ENCODE assay signal across 25 cellular contexts in the genomic region with DNA sequence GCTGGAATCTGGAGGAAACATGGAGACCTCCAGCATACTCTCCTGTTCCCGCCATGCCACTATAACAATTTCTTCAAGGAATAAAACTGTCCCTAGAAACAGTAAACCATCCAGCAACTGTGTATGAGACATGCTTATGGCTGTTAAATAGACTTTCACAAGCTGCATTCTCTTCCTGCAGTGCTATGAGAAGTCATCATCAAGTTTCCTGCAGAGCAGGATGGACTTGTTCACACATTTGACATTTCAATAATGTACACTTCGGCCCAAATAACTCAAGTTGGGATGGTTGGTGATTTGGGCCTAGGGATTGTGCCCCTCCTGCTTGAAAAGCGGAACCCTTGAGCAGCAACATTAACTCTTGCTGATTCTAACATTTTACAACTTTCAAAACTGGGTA. TPM values are rescaled to one million over a fixed set of nuclear protein-coding genes. Genes with fewer than 3 reads are reported as not detected.
DNase-seq lines count a peak whose midpoint lies in the region; ATAC-seq, FAIRE-seq and TF ChIP-seq lines count a peak whose summit lies in the region.
"Had no signal": no experiment of that assay in that cellular context is flagged by ENCODE, and none has a peak within 500 bp of the region (broad histone marks: within the 10 kb centered on the region; RNA-seq: fewer than 3 reads in every experiment).

No MANE protein-coding gene starts in this region.

- H3K9me3 ChIP-seq in PC-9 (ENCODE audit: insufficient read depth, low read depth) (0 out of 2 replicates have a peak, but pooled peaks cover 10% of the 10 kb centered on the region), trophoblast cell (ENCODE audit: insufficient read depth, low read depth, low read length) (peaks cover 4% of the 10 kb centered on the region), HepG2 (ENCODE audit: low read length) (no peaks in the 10 kb centered on the region)
- H3K9me3 ChIP-seq: A549, Caco-2 had no signal

- no peaks in the 10 kb centered on the region for H3F3A ChIP-seq in PC-9 (ENCODE audit: insufficient read depth, low read depth)

- intact Hi-C loops in PC-9 (cut with micrococcal nuclease; ENCODE audit: unreplicated experiment) (no loop called here), left ventricle myocardium superior (cut with micrococcal nuclease) (no loop called here), HepG2 (cut with micrococcal nuclease; ENCODE audit: unreplicated experiment) (no loop called here)

- H2AK5ac ChIP-seq in trophoblast cell (ENCODE audit: low read length) = no peak overlapping the region

- no peak overlapping the region for H3K18ac ChIP-seq in trophoblast cell (ENCODE audit: low read length)

- no peaks in the 10 kb centered on the region for H4K20me1 ChIP-seq in PC-9 (ENCODE audit: insufficient read depth)
- no peaks in the 10 kb centered on the region for H4K20me1 ChIP-seq in HepG2 (ENCODE audit: insufficient read depth, low read length)
- H4K20me1 ChIP-seq: BLaER1 treated with 17β-estradiol and CSF1 and Interleukin-3, amounts not matched to agents 10 nM and 100 nM had no signal

- in situ Hi-C loops in HepG2 (cut with HindIII; ENCODE audit: extremely low pct_ligation_motif_present, low pct_unique_long_range_greater_than_20kb) = no loop called here

- no peak for ATAC-seq in left ventricle myocardium superior
- no peak for ATAC-seq in HepG2
- ATAC-seq: A549; CD8-positive, alpha-beta T cell had no signal

- no peaks in the 10 kb centered on the region for H3K9me2 ChIP-seq in PC-9 (ENCODE audit: insufficient read depth)

- H3K9ac ChIP-seq in trophoblast cell (ENCODE audit: low read length) (no peak overlapping the region), HepG2 (ENCODE audit: insufficient read depth, low read depth, low read length) (no peak overlapping the region)
- H3K9ac ChIP-seq: BLaER1 treated with 17β-estradiol and CSF1 and Interleukin-3, amounts not matched to agents 10 nM and 100 nM had no signal

- H4K12ac ChIP-seq in trophoblast cell (ENCODE audit: low read depth, low read length) = no peak overlapping the region

- TF ChIP-seq POLR2A in GM12891 (IDR thresholded peaks at IDR 0.05; ENCODE audit: low read depth, low read length) (no peak), HepG2 (IDR thresholded peaks at IDR 0.05; ENCODE audit: insufficient read depth in 1 of 2, low read depth in 2 of 2, low read length in 2 of 2) (no peak)

- no TSS peak for BruUV-seq in PC-9 (replicated peaks; lab: Mats Ljungman, UMichigan)
- BruUV-seq in HepG2 (replicated peaks; lab: Mats Ljungman, UMichigan) = no TSS peak

- WGBS in trophoblast cell (ENCODE audit: extremely low coverage, insufficient coverage, insufficient read length) = no CpG with 5 or more reads among the region's 3 CpGs
- WGBS in HepG2 (ENCODE audit: low lambda C conversion rate) = 0% methylated on average over 3 of the region's 3 CpGs

- H3K36me3 ChIP-seq in PC-9 (ENCODE audit: low read depth) (no peaks in the 10 kb centered on the region), trophoblast cell (ENCODE audit: control insufficient read depth in 1 of 2, insufficient read depth in 2 of 2, low read length in 2 of 2) (no peaks in the 10 kb centered on the region), HepG2 (replicated peaks in 1 of 2; ENCODE audit: control insufficient read depth in 1 of 2, insufficient read depth in 2 of 2, low read length in 2 of 2) (no peaks in the 10 kb centered on the region)

- TF ChIP-seq CTCF in PC-9 (conservative IDR thresholded peaks at IDR 0.05) = no peak
- TF ChIP-seq CTCF in epithelial cell of esophagus (IDR thresholded peaks at IDR 0.05; ENCODE audit: insufficient read depth, low read depth, low read length, missing control alignments) = no peak
- no peak for TF ChIP-seq CTCF in HepG2 (CRISPR knock-in tag; IDR thresholded peaks at IDR 0.05)

- no peak overlapping the region for H4K8ac ChIP-seq in trophoblast cell (ENCODE audit: low read depth, low read length)

- CTCF ChIA-PET in PC-9 (lab: Charles Lee) = interaction anchor here (0.8 kb wide), 1 partner anchor 25 kb away, joined by 4 read pairs; no protein-coding TSS in a partner anchor
- CTCF ChIA-PET in HepG2 (lab: Yijun Ruan, JAX; ENCODE audit: low intra/inter-chr PET ratio, low total read pairs) = no interaction called here

- H3K4me2 ChIP-seq in PC-9 (peak overlapping the region; percentile 12), trophoblast cell (ENCODE audit: low read length) (no peak overlapping the region), HepG2 (ENCODE audit: low read depth, low read length) (no peak overlapping the region)
- H3K4me2 ChIP-seq: A549; BLaER1 treated with 17β-estradiol and CSF1 and Interleukin-3, amounts not matched to agents 10 nM and 100 nM had no signal

- H2AFZ ChIP-seq in PC-9 (0 out of 2 replicates have a peak overlapping the region, but pooled peaks have one; percentile 44), trophoblast cell (ENCODE audit: insufficient read depth, low read length, poor library complexity) (no peak overlapping the region), HepG2 (ENCODE audit: low read length) (no peak overlapping the region)

- FAIRE-seq in GM12891 (lab: Jason Lieb, UNC) (peak; percentile 41), HepG2 (lab: Jason Lieb, UNC) (no peak)
- FAIRE-seq: A549, D721Med, G401.6, GM12892, GM18507 had no signal

- TF ChIP-seq EP300 in HepG2 (IDR thresholded peaks at IDR 0.05; ENCODE audit: low read depth in 2 of 2, low read length in 2 of 2) (no peak), HepG2 (CRISPR knock-in tag; IDR thresholded peaks at IDR 0.05; ENCODE audit: borderline replicate concordance) (no peak)

- H2BK5ac ChIP-seq in trophoblast cell (ENCODE audit: low read depth, low read length, poor library complexity) = no peak overlapping the region

- no peak for TF ChIP-seq RAD21 in HepG2 (CRISPR knock-in tag; IDR thresholded peaks at IDR 0.05)

- no peak overlapping the region for H3K14ac ChIP-seq in trophoblast cell (ENCODE audit: low read length)

- no peaks in the 10 kb centered on the region; the same call in 1 of the 2 replicates for H3K27me3 ChIP-seq in PC-9 (ENCODE audit: insufficient read depth, low read depth)
- H3K27me3 ChIP-seq in trophoblast cell (ENCODE audit: insufficient read depth, low read length) = no peaks in the 10 kb centered on the region
- H3K27me3 ChIP-seq in HepG2 (ENCODE audit: control insufficient read depth in 1 of 2, insufficient read depth in 2 of 2, low read length in 2 of 2) = peaks cover 2 to 4% of the 10 kb centered on the region in 2 experiments; a peak in 1 of 5 replicates
- H3K27me3 ChIP-seq: BLaER1 treated with 17β-estradiol and CSF1 and Interleukin-3, amounts not matched to agents 10 nM and 100 nM had no signal

- no peak overlapping the region for H3K4ac ChIP-seq in trophoblast cell (ENCODE audit: low read depth, low read length)

- H3K27ac ChIP-seq in PC-9 (no peak overlapping the region), trophoblast cell (ENCODE audit: low read depth, low read length) (no peak overlapping the region), HepG2 (ENCODE audit: extremely low read length, insufficient read depth, low read length) (no peak overlapping the region)
- H3K27ac ChIP-seq: 22Rv1; A549; BLaER1 treated with 17β-estradiol and CSF1 and Interleukin-3, amounts not matched to agents 10 nM and 100 nM; C4-2B had no signal

- POLR2A ChIA-PET in PC-9 (lab: Charles Lee; ENCODE audit: unreplicated experiment) (interaction anchor here (0.6 kb wide), 1 partner anchor 9 kb away, joined by 6 read pairs; no protein-coding TSS in a partner anchor), HepG2 (lab: Yijun Ruan, JAX) (no interaction called here)

- DNase-seq in GM12891 (ENCODE audit: insufficient read length, low spot score) (no peak), PC-9 (peak in 1 of 2 experiments; percentile 89), epithelial cell of esophagus (ENCODE audit: low read depth) (peak; percentile 48), trophoblast cell (peak; percentile 89 to 97), NCI-H446 (lab: John Stamatoyannopoulos, UW) (no peak), left ventricle myocardium superior (no peak), HepG2 (ENCODE audit: low spot score) (no peak), SHP77 (lab: John Stamatoyannopoulos, UW) (no peak)
- DNase-seq: AML-193; Caco-2; Calu3; CD4-positive, alpha-beta T cell; CD8-positive, alpha-beta T cell; DMS79 treated with DMSO at 0.1 percent for 48 hours; GF-D8 had no signal

- no peak overlapping the region for H3K23ac ChIP-seq in trophoblast cell (ENCODE audit: low read length)

- H3K4me3 ChIP-seq in PC-9 = no peak overlapping the region
- H3K4me3 ChIP-seq in epithelial cell of esophagus (ENCODE audit: low read length) = no peak overlapping the region
- H3K4me3 ChIP-seq in trophoblast cell (ENCODE audit: low read depth, low read length) = no peak overlapping the region
- H3K4me3 ChIP-seq in HepG2 (replicated peaks in 1 of 3; ENCODE audit: insufficient read depth in 1 of 3, low read depth in 2 of 3, low read length in 3 of 3) = no peak overlapping the region
- H3K4me3 ChIP-seq: A549; BLaER1 treated with 17β-estradiol and CSF1 and Interleukin-3, amounts not matched to agents 10 nM and 100 nM had no signal

- no peak overlapping the region for H2BK120ac ChIP-seq in trophoblast cell (ENCODE audit: insufficient read depth, low read length, poor library complexity)

- H3K79me1 ChIP-seq in trophoblast cell (ENCODE audit: low read length) = peaks cover 1% of the 10 kb centered on the region

- no peak overlapping the region for H4K91ac ChIP-seq in trophoblast cell (ENCODE audit: low read depth, low read length)

- H3K79me2 ChIP-seq in PC-9 (ENCODE audit: low read depth) (no peaks in the 10 kb centered on the region), trophoblast cell (ENCODE audit: control insufficient read depth, insufficient read depth, low read length, poor library complexity) (no peaks in the 10 kb centered on the region), HepG2 (ENCODE audit: insufficient read depth, low read length) (no peaks in the 10 kb centered on the region)

- H2BK12ac ChIP-seq in trophoblast cell (ENCODE audit: low read length) = no peak overlapping the region

- H3K4me1 ChIP-seq in PC-9 (replicated peaks; ENCODE audit: insufficient read depth) = peaks cover 25% of the 10 kb centered on the region
- H3K4me1 ChIP-seq in trophoblast cell (ENCODE audit: control insufficient read depth in 1 of 2, insufficient read depth in 2 of 2, low read length in 2 of 2) = peaks cover 0 to 4% of the 10 kb centered on the region in 2 experiments
- H3K4me1 ChIP-seq in HepG2 (ENCODE audit: insufficient read depth, low read length) = no peaks in the 10 kb centered on the region
- H3K4me1 ChIP-seq: A549; BLaER1 treated with 17β-estradiol and CSF1 and Interleukin-3, amounts not matched to agents 10 nM and 100 nM; Caco-2 had no signal

RNA-seq across cellular contexts. Expression of gene CSF2RB, which starts 20.2 kb away (rescaled TPM):
- 5.5 TPM for polyA plus RNA-seq in GM12891 (2012; ENCODE audit: low read depth, missing spikeins)
- total RNA-seq in PC-9 (2021) (not detected in 2 replicates), left ventricle myocardium superior (3.2 TPM), HepG2 (2016; rRNA removed; fragmentation: Illumina TruSeq; extraction: Trizol) (not detected in 2 replicates)
- 4.3 and 4.7 TPM in 2 replicates for polyA plus RNA-seq in trophoblast cell (2013)
- total RNA-seq in HepG2 (2016; cell fraction: cytosol; rRNA removed; fragmentation: Illumina TruSeq; extraction: Trizol; ENCODE audit: low read depth) = not detected in 2 replicates
- total RNA-seq in HepG2 (2016; cell fraction: insoluble cytoplasmic fraction; rRNA removed; fragmentation: Illumina TruSeq; extraction: Trizol) = not detected in 2 replicates
- not detected in 2 replicates for total RNA-seq in HepG2 (2016; cell fraction: membrane; rRNA removed; fragmentation: Illumina TruSeq; extraction: Trizol)
- not detected in 2 replicates for total RNA-seq in HepG2 (2016; cell fraction: nucleus; rRNA removed; fragmentation: Illumina TruSeq; extraction: Trizol)
- polyA plus RNA-seq in HepG2 (2011; rRNA removed) = not detected in 2 replicates
- polyA plus RNA-seq in HepG2 (2011; cell fraction: cytosol; rRNA removed) = not detected in 2 replicates
- not detected in 2 replicates for polyA plus RNA-seq in HepG2 (2011; cell fraction: nucleus; rRNA removed)
- not detected in 2 replicates for polyA plus RNA-seq in HepG2 (2012)
- polyA plus RNA-seq in HepG2 (2016; cell fraction: cytosol; fragmentation: Illumina TruSeq; extraction: Trizol; ENCODE audit: low read depth) = not detected in 2 replicates
- polyA plus RNA-seq in HepG2 (2016; cell fraction: insoluble cytoplasmic fraction; fragmentation: Illumina TruSeq; extraction: Trizol; ENCODE audit: low read depth) = not detected in 2 replicates
- polyA plus RNA-seq in HepG2 (2016; cell fraction: membrane; fragmentation: Illumina TruSeq; extraction: Trizol; ENCODE audit: low read depth) = not detected in 2 replicates
- not detected in 2 replicates for polyA plus RNA-seq in HepG2 (2016; cell fraction: nucleus; fragmentation: Illumina TruSeq; extraction: Trizol; ENCODE audit: insufficient read depth, low read depth)
- not detected in 2 replicates for polyA minus RNA-seq in HepG2 (2011; rRNA and poly(A)+ RNA removed; ENCODE audit: low replicate concordance)
- not detected in 2 replicates for polyA minus RNA-seq in HepG2 (2011; cell fraction: cytosol; rRNA and poly(A)+ RNA removed)
- polyA minus RNA-seq in HepG2 (2011; cell fraction: nucleus; rRNA and poly(A)+ RNA removed) = not detected in 2 replicates
- total RNA-seq: A172, Caco-2, Calu3 had no signal
- polyA plus RNA-seq: A549 had no signal

RNA-seq across cellular contexts. Expression of gene NCF4, which starts 32.5 kb away (rescaled TPM):
- polyA plus RNA-seq in GM12891 (2012; ENCODE audit: low read depth, missing spikeins) = 13.9 TPM
- total RNA-seq in PC-9 (2021) (3.9 and 4.5 TPM in 2 replicates), left ventricle myocardium superior (6.8 TPM), HepG2 (2016; rRNA removed; fragmentation: Illumina TruSeq; extraction: Trizol) (not detected in 2 replicates)
- 2.3 and 2.9 TPM in 2 replicates for polyA plus RNA-seq in trophoblast cell (2013)
- not detected in 2 replicates for total RNA-seq in HepG2 (2016; cell fraction: cytosol; rRNA removed; fragmentation: Illumina TruSeq; extraction: Trizol; ENCODE audit: low read depth)
- not detected in 2 replicates for total RNA-seq in HepG2 (2016; cell fraction: insoluble cytoplasmic fraction; rRNA removed; fragmentation: Illumina TruSeq; extraction: Trizol)
- not detected in 2 replicates for total RNA-seq in HepG2 (2016; cell fraction: membrane; rRNA removed; fragmentation: Illumina TruSeq; extraction: Trizol)
- total RNA-seq in HepG2 (2016; cell fraction: nucleus; rRNA removed; fragmentation: Illumina TruSeq; extraction: Trizol) = not detected in 2 replicates
- polyA plus RNA-seq in HepG2 (2011; rRNA removed) = not detected in 2 replicates
- 0.04 TPM in 2 replicates for polyA plus RNA-seq in HepG2 (2011; cell fraction: cytosol; rRNA removed)
- polyA plus RNA-seq in HepG2 (2011; cell fraction: nucleus; rRNA removed) = 0.23 TPM in 1 of 2 replicates, not detected in the other
- not detected in 2 replicates for polyA plus RNA-seq in HepG2 (2012)
- not detected in 2 replicates for polyA plus RNA-seq in HepG2 (2016; cell fraction: cytosol; fragmentation: Illumina TruSeq; extraction: Trizol; ENCODE audit: low read depth)
- not detected in 2 replicates for polyA plus RNA-seq in HepG2 (2016; cell fraction: insoluble cytoplasmic fraction; fragmentation: Illumina TruSeq; extraction: Trizol; ENCODE audit: low read depth)
- not detected in 2 replicates for polyA plus RNA-seq in HepG2 (2016; cell fraction: membrane; fragmentation: Illumina TruSeq; extraction: Trizol; ENCODE audit: low read depth)
- polyA plus RNA-seq in HepG2 (2016; cell fraction: nucleus; fragmentation: Illumina TruSeq; extraction: Trizol; ENCODE audit: insufficient read depth, low read depth) = not detected in 2 replicates
- 0.23 TPM in 1 of 2 replicates, not detected in the other for polyA minus RNA-seq in HepG2 (2011; rRNA and poly(A)+ RNA removed; ENCODE audit: low replicate concordance)
- not detected in 2 replicates for polyA minus RNA-seq in HepG2 (2011; cell fraction: cytosol; rRNA and poly(A)+ RNA removed)
- polyA minus RNA-seq in HepG2 (2011; cell fraction: nucleus; rRNA and poly(A)+ RNA removed) = not detected in 2 replicates
- total RNA-seq: A172, Caco-2, Calu3 had no signal
- polyA plus RNA-seq: A549, BJ had no signal

Comparison
In these comparisons a context has a peak if more than half of its experiments do, and no peak if none do; other contexts are left out.
1. DNase-seq: peak in epithelial cell of esophagus (single experiment) and trophoblast cell (2 of 2); none in GM12891 (single experiment), NCI-H446 (0 of 2), left ventricle myocardium superior (single experiment), HepG2 (single experiment) and SHP77 (0 of 2).